Comparison of ENCODE assay signal across 28 cellular contexts in genomic region chr4:24373662-24374061, GRCh38.
"Had no signal": no experiment of that assay in that cellular context is flagged by ENCODE, and none has a peak within 500 bp of the region (broad histone marks: within the 10 kb centered on the region; RNA-seq: fewer than 3 reads in every experiment).

No MANE protein-coding gene starts in this region.

- H2AFZ ChIP-seq: PC-9 had no signal

- DNase-seq: activated B cell treated with CpG ODN at 0.5 μM for 24 hours; activated CD4-positive, alpha-beta T cell treated with anti-CD3 and anti-CD28 coated beads for 1 hour; activated CD4-positive, alpha-beta T cell treated with anti-CD3 and anti-CD28 coated beads, Interleukin-2, amount 10 ng/mL, durations not matched to agents 24 days and 14 days; activated CD4-positive, alpha-beta T cell treated with anti-CD3 and anti-CD28 coated beads, Interleukin-2, amount 50 U/mL, for 48 hours; activated gamma-delta T cell treated with Interleukin-2 at 50 U/mL for 16 hours; activated naive CD4-positive, alpha-beta T cell treated with anti-CD3 and anti-CD28 coated beads, Interleukin-2, amount 10 ng/mL, durations not matched to agents 7 days and 5 days; activated naive CD8-positive, alpha-beta T cell treated with anti-CD3 and anti-CD28 coated beads, Interleukin-2, amount 10 ng/mL, durations not matched to agents 7 days and 5 days; activated T-cell treated with anti-CD3 and anti-CD28 coated beads for 4 hours; activated T-cell treated with anti-CD3 and anti-CD28 coated beads, Interleukin-2, amount 50 U/mL, for 72 hours; aorta; central memory CD4-positive, alpha-beta T cell; MG63; MV-4-11; NCI-H1092 treated with DMSO at 0.1 percent for 48 hours; NCI-H1417 treated with DMSO at 0.1 percent for 48 hours; NCI-H1694; NCI-H2029 treated with DMSO at 0.1 percent for 48 hours; NCI-H345; NCI-H510A; NCI-H526 treated with DMSO at 0.1 percent for 48 hours; NCI-H82; PC-9; SHP77 treated with DMSO at 0.1 percent for 48 hours; T-cell; T-helper 2 cell; T1000 had no signal

- H3K4me3 ChIP-seq: breast epithelium, MG63, PC-9 had no signal

- H3K27ac ChIP-seq: breast epithelium, KMS-11, PC-9 had no signal

- ATAC-seq: activated T-cell treated with anti-CD3 and anti-CD28 coated beads, Interleukin-2, amount 50 U/mL, for 72 hours; T-cell had no signal

- H3K36me3 ChIP-seq: breast epithelium, MG63 had no signal

- H3K27me3 ChIP-seq: breast epithelium, MG63 had no signal

- H3K9me3 ChIP-seq: breast epithelium, MG63 had no signal

- H3K9ac ChIP-seq: KMS-11 had no signal

- H3K4me2 ChIP-seq: KMS-11, PC-9 had no signal

- H3K4me1 ChIP-seq: breast epithelium had no signal
